ENCODE assay signal across 18 cellular contexts in genomic region chr20:58053391-58054055, GRCh38.
DNase-seq lines count a peak whose midpoint lies in the region; ATAC-seq, FAIRE-seq and TF ChIP-seq lines count a peak whose summit lies in the region.
"Had no signal": no experiment of that assay in that cellular context is flagged by ENCODE, and none has a peak within 500 bp of the region (broad histone marks: within the 10 kb centered on the region; RNA-seq: fewer than 3 reads in every experiment).

No MANE protein-coding gene starts in this region.

- no peaks in the 10 kb centered on the region for H3K4me1 ChIP-seq in kidney (ENCODE audit: control insufficient read depth in 1 of 2, insufficient read depth in 1 of 2, low read depth in 1 of 2, low read length in 2 of 2)

- DNase-seq in activated CD8-positive, alpha-beta memory T cell treated with anti-CD3 and anti-CD28 coated beads, Interleukin-2, amount 50 U/mL, for 48 hours = peak; percentile 29
- DNase-seq in activated CD8-positive, alpha-beta memory T cell treated with anti-CD3 and anti-CD28 coated beads, Interleukin-2, amount 50 U/mL, for 4 hours = no peak
- DNase-seq in islet precursor cell (peak; percentile 29), NCI-H524 treated with DMSO at 0.1 percent for 48 hours (lab: John Stamatoyannopoulos, UW) (no peak), kidney (no peak)
- DNase-seq in stimulated activated CD8-positive, alpha-beta memory T cell treated with anti-CD3 and anti-CD28 coated beads, Interleukin-4, amount 100 ng/mL, for 48 hours = peak; percentile 11
- DNase-seq: 8988T; ACHN; C1 segment of cervical spinal cord; Calu3; CD4-positive, alpha-beta T cell; DMS79 treated with DMSO at 0.1 percent for 48 hours; EL; GOT3; H9 had no signal

- H3K9me3 ChIP-seq in kidney (ENCODE audit: control insufficient read depth in 1 of 2, low read length in 2 of 2) = peaks cover 0 to 9% of the 10 kb centered on the region in 2 donors

- H3K4me3 ChIP-seq in kidney (ENCODE audit: low read length in 2 of 2) = no peak overlapping the region

- H3K27ac ChIP-seq in kidney (ENCODE audit: low read depth in 2 of 2, low read length in 2 of 2) = no peak overlapping the region

- TF ChIP-seq CTCF in kidney (IDR thresholded peaks at IDR 0.05; ENCODE audit: borderline replicate concordance, extremely low read depth, insufficient read depth) = no peak

- ATAC-seq in GM21576 (IDR thresholded peaks at IDR 0.05; ENCODE audit: unreplicated experiment) = no peak

- FAIRE-seq in kidney (lab: Jason Lieb, UNC) = no peak
- FAIRE-seq: G401.6, GM12892 had no signal

- intact Hi-C loops in kidney (cut with DNase I) = no loop called here

- no peak overlapping the region for H3K9ac ChIP-seq in kidney (ENCODE audit: low read length in 2 of 2)

- no peaks in the 10 kb centered on the region for H3K36me3 ChIP-seq in kidney (ENCODE audit: control insufficient read depth in 1 of 2, insufficient read depth in 2 of 2, low read length in 2 of 2)

Comparison
In these comparisons a context has a peak if more than half of its experiments do, and no peak if none do; other contexts are left out.
1. DNase-seq: peak in activated CD8-positive, alpha-beta memory T cell treated with anti-CD3 and anti-CD28 coated beads, Interleukin-2, amount 50 U/mL, for 48 hours (single experiment), islet precursor cell (single experiment) and stimulated activated CD8-positive, alpha-beta memory T cell treated with anti-CD3 and anti-CD28 coated beads, Interleukin-4, amount 100 ng/mL, for 48 hours (single experiment); none in activated CD8-positive, alpha-beta memory T cell treated with anti-CD3 and anti-CD28 coated beads, Interleukin-2, amount 50 U/mL, for 4 hours (single experiment), NCI-H524 treated with DMSO at 0.1 percent for 48 hours (single experiment) and kidney (single experiment).